Comparison of ENCODE assay signal across 8 cellular contexts in genomic region chr14:80055912-80056801, GRCh38.
A peak's percentile ranks its signal among the peaks of the same experiment; 100 is the strongest.
DNase-seq lines count a peak whose midpoint lies in the region; ATAC-seq, FAIRE-seq and TF ChIP-seq lines count a peak whose summit lies in the region.

No MANE protein-coding gene starts in this region.

- FAIRE-seq in D721Med (lab: Jason Lieb, UNC) = no peak

- H3K9me3 ChIP-seq in NT2/D1 (ENCODE audit: insufficient read depth, low read length) = no peaks in the 10 kb centered on the region
- H3K9me3 ChIP-seq in lung (ENCODE audit: control insufficient read depth in 2 of 2, insufficient read depth in 1 of 2, low read length in 1 of 2) = peaks cover 0 to 5% of the 10 kb centered on the region in 2 donors

- H3K9ac ChIP-seq in NT2/D1 (ENCODE audit: insufficient read length, low read depth) = no peak overlapping the region

- H3K27ac ChIP-seq in coronary artery (no peak overlapping the region), lung (ENCODE audit: low read depth in 1 of 2, low read length in 1 of 2) (no peak overlapping the region)

- peak; percentile 76 for TF ChIP-seq CTCF in D721Med (IDR thresholded peaks at IDR 0.05; ENCODE audit: insufficient read depth, missing control alignments)
- peak; percentile 38 for TF ChIP-seq CTCF in coronary artery (IDR thresholded peaks at IDR 0.05)
- TF ChIP-seq CTCF in lung (IDR thresholded peaks at IDR 0.05; ENCODE audit: control extremely low read depth, extremely low read depth) = peak; percentile 3

- DNase-seq in D721Med (ENCODE audit: insufficient read length, low spot score) (no peak), NT2/D1 (ENCODE audit: low read depth, low spot score) (peak; percentile 46), coronary artery (ENCODE audit: low spot score) (no peak), lung (ENCODE audit: low spot score) (peak; percentile 28), MV-4-11 (lab: John Stamatoyannopoulos, UW) (no peak)
- DNase-seq in activated CD4-positive, CD25-positive, alpha-beta regulatory T cell treated with anti-CD3 and anti-CD28 coated beads, Interleukin-2, amount 50 U/mL, for 72 hours = no peak

- WGBS in lung, 2 donors = 45 to 48% methylated on average over 8 of the region's 8 CpGs

- H3K27me3 ChIP-seq in NT2/D1 (ENCODE audit: insufficient read depth, insufficient read length) (no peaks in the 10 kb centered on the region), lung (ENCODE audit: control insufficient read depth, insufficient read depth) (no peaks in the 10 kb centered on the region)

- H3K4me1 ChIP-seq in NT2/D1 (ENCODE audit: insufficient read depth, insufficient read length) (no peaks in the 10 kb centered on the region), lung (ENCODE audit: control insufficient read depth in 2 of 2, insufficient read depth in 2 of 2, low read length in 2 of 2) (no peaks in the 10 kb centered on the region)

- H3K36me3 ChIP-seq in NT2/D1 (ENCODE audit: insufficient read depth, insufficient read length, low read length) (no peaks in the 10 kb centered on the region), lung (ENCODE audit: control insufficient read depth in 2 of 2, insufficient read depth in 2 of 2, low read length in 2 of 2) (no peaks in the 10 kb centered on the region)

- no peak overlapping the region for H3K4me3 ChIP-seq in NT2/D1 (ENCODE audit: insufficient read length, low read depth)
- H3K4me3 ChIP-seq in coronary artery = peak overlapping the region; percentile 37
- no peak overlapping the region for H3K4me3 ChIP-seq in lung

- peak; percentile 42 for ATAC-seq in HG02798 (IDR thresholded peaks at IDR 0.05; ENCODE audit: poor library complexity, unreplicated experiment)
- peak; percentile 47 for ATAC-seq in lung (ENCODE audit: insufficient read depth, low FRiP score)
- no peak for ATAC-seq in HG02981 (IDR thresholded peaks at IDR 0.05; ENCODE audit: unreplicated experiment)

Comparison
In these comparisons a context has a peak if more than half of its experiments do, and no peak if none do; other contexts are left out.
1. DNase-seq: peak in NT2/D1 (single experiment) and lung (single experiment); none in D721Med (single experiment), coronary artery (single experiment), activated CD4-positive, CD25-positive, alpha-beta regulatory T cell treated with anti-CD3 and anti-CD28 coated beads, Interleukin-2, amount 50 U/mL, for 72 hours (single experiment) and MV-4-11 (single experiment).
2. CTCF ChIP-seq: peak in every context shown above with its lines; median percentile 76 in D721Med; 38 in coronary artery; 3 in lung.